Comparison of ENCODE assay signal across 1 cellular context in genomic region chr10:97376413-97376812, GRCh38.
TF ChIP-seq lines count a peak whose summit lies in the region.

No MANE protein-coding gene starts in this region.

TF ChIP-seq in WTC11, 78 proteins besides CTCF, POLR2A, EP300 and RAD21:
- no peak for TF ChIP-seq FOXK1 (CRISPR knock-in tag; IDR thresholded peaks at IDR 0.05)
- TF ChIP-seq NR1H2 (CRISPR knock-in tag; IDR thresholded peaks at IDR 0.05), result no peak
- TF ChIP-seq CDX4 (CRISPR knock-in tag; IDR thresholded peaks at IDR 0.05; ENCODE audit: borderline replicate concordance), result no peak
- TF ChIP-seq STAT6 (CRISPR knock-in tag; conservative IDR thresholded peaks at IDR 0.05; ENCODE audit: low read depth), result no peak
- no peak for TF ChIP-seq IRF1 (CRISPR knock-in tag; IDR thresholded peaks at IDR 0.05)
- TF ChIP-seq ZNF121 (CRISPR knock-in tag; IDR thresholded peaks at IDR 0.05), result no peak
- TF ChIP-seq E2F1 (CRISPR knock-in tag; IDR thresholded peaks at IDR 0.05), result no peak
- no peak for TF ChIP-seq ZNF219 (CRISPR knock-in tag; IDR thresholded peaks at IDR 0.05; ENCODE audit: borderline replicate concordance)
- TF ChIP-seq ZNF423 (CRISPR knock-in tag; IDR thresholded peaks at IDR 0.05), result no peak
- no peak for TF ChIP-seq USF2 (CRISPR knock-in tag; IDR thresholded peaks at IDR 0.05)
- no peak for TF ChIP-seq ZNF232 (CRISPR knock-in tag; IDR thresholded peaks at IDR 0.05)
- TF ChIP-seq ZNF263 (CRISPR knock-in tag; IDR thresholded peaks at IDR 0.05; ENCODE audit: low read depth), result no peak
- TF ChIP-seq NFATC4 (CRISPR knock-in tag; IDR thresholded peaks at IDR 0.05), result no peak
- no peak for TF ChIP-seq JAZF1 (CRISPR knock-in tag; IDR thresholded peaks at IDR 0.05)
- no peak for TF ChIP-seq ZBTB43 (CRISPR knock-in tag; IDR thresholded peaks at IDR 0.05)
- TF ChIP-seq PRDM15 (CRISPR knock-in tag; IDR thresholded peaks at IDR 0.05), result no peak
